In the genomic region with DNA sequence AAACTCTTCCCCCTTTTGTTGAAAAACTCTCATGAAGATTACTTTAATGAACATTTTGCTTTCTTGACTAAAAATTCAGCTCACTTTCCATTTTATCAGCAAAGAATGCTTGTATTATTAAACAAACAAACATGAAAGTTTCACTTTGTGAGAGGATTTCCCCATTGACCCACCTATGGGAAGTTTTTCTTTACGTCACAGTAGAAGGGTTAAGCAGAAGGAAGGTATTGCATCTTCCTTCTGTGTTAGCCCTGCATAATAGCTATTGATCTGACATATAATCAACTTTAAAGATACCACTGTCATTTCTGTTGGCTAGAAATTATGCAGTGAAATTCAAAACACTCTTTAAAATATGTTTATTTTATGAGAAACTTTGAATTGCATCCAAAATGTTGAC, we compare ENCODE assay signal across 17 cellular contexts.
"Had no signal": no experiment of that assay in that cellular context is flagged by ENCODE, and none has a peak within 500 bp of the region (broad histone marks: within the 10 kb centered on the region; RNA-seq: fewer than 3 reads in every experiment).

No MANE protein-coding gene starts in this region.

- H3K27me3 ChIP-seq: tibial artery had no signal

- DNase-seq: activated CD4-positive, alpha-beta T cell treated with anti-CD3 and anti-CD28 coated beads, Interleukin-2, amount 50 U/mL, for 4 hours; activated CD4-positive, CD25-positive, alpha-beta regulatory T cell treated with anti-CD3 and anti-CD28 coated beads, Interleukin-2, amount 50 U/mL, for 72 hours; activated naive CD4-positive, alpha-beta T cell treated with Interleukin-2 at 50 U/mL for 16 hours; activated T-cell treated with anti-CD3 and anti-CD28 coated beads for 4 hours; aorta; cortex of kidney; effector CD4-positive, alpha-beta T cell; head of caudate nucleus; mesendoderm; nucleus accumbens; stimulated activated CD4-positive, alpha-beta T cell treated with anti-CD3 and anti-CD28 coated beads, Interleukin-4, amount 100 ng/mL, for 24 hours; stimulated activated naive CD4-positive, alpha-beta T cell; T-helper 9 cell; tibial artery had no signal

- H3K36me3 ChIP-seq: tibial artery had no signal

- H3K4me3 ChIP-seq: skin epidermis, tibial artery had no signal

- ATAC-seq: activated T-helper 17 cell treated with anti-CD3 and anti-CD28 coated beads, Interleukin-2, amount 50 U/mL, for 72 hours; natural killer cell treated with Interleukin-12 subunit alpha and Interleukin-12 subunit beta and Interleukin-15 and Interleukin-18, amount 100 ng/mL, for 72 hours had no signal

- H3K27ac ChIP-seq: tibial artery had no signal
